ENCODE assay signal across 9 cellular contexts in the genomic region with DNA sequence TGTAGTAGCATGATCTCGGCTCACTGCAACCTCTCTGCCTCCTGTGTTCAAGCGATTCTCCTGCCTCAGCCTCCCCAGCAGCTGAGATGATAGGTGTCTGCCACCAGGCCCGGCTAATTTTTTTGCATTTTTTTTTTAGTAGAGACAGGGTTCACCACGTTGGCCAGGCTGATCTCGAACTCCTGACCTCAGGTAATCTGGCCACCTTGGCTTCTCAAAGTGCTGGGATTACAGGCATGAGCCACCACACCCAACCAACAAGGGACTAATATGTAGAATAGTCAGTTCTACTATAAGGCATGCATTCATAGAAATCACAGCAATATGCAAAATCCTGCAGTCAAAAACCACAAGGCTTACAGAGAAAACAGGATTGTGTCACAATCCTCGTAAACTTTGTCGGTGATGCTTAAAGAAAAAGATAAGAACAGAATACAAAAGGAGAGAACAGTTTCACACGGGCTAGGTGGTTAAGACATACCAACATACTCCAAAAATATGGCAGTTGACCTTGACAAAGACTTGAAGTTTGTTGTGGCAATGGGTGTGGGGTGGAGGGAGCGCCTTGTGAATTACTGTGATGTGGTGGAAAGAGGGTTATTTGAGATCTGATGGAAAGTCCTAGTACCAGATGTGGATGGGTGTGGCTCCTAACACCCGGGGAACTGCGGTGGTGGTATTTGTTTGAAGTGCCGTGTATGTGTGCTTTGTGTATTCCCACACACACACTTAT. TPM values are rescaled to one million over a fixed set of nuclear protein-coding genes. Genes with fewer than 3 reads are reported as not detected.
DNase-seq lines count a peak whose midpoint lies in the region; ATAC-seq and TF ChIP-seq lines count a peak whose summit lies in the region.
"Had no signal": no experiment of that assay in that cellular context is flagged by ENCODE, and none has a peak within 500 bp of the region (broad histone marks: within the 10 kb centered on the region; RNA-seq: fewer than 3 reads in every experiment).

No MANE protein-coding gene starts in this region.

- peak overlapping the region; percentile 40 to 73 (median 60) for H3K4me3 Mint-ChIP-seq in IgD-negative memory B cell
- peak overlapping the region; percentile 24 for H3K4me3 Mint-ChIP-seq in stimulated activated memory B cell treated with anti-CD40 and anti-IgM and Interleukin-4, amounts not matched to agents 10 μg/mL and 1 μg/mL and 100 μg/mL, for 72 hours

- peak overlapping the region; percentile 86 to 93 (median 89) for H3K27ac Mint-ChIP-seq in IgD-negative memory B cell
- H3K27ac Mint-ChIP-seq in stimulated activated memory B cell treated with anti-CD40 and anti-IgM and Interleukin-4, amounts not matched to agents 10 μg/mL and 1 μg/mL and 100 μg/mL, for 72 hours = peak overlapping the region; percentile 84

- DNase-seq in activated CD4-positive, alpha-beta T cell treated with anti-CD3 and anti-CD28 coated beads, Interleukin-2, amount 50 U/mL, for 1 hour = peak; percentile 72
- DNase-seq in posterior vena cava (ENCODE audit: low spot score) (no peak), WERI-Rb-1 (no peak)
- DNase-seq: NCI-H774 had no signal

- intact Hi-C loops in posterior vena cava (cut with DNase I) = no loop called here

- H3K9me3 ChIP-seq in duodenal mucosa (ENCODE audit: control insufficient read depth in 1 of 2, low read length in 2 of 2) (no peaks in the 10 kb centered on the region), WERI-Rb-1 (ENCODE audit: severe bottlenecking) (no peaks in the 10 kb centered on the region)

- peaks cover 34 to 42% of the 10 kb centered on the region in 2 donors for H3K4me1 ChIP-seq in duodenal mucosa (ENCODE audit: control insufficient read depth in 1 of 2, insufficient read depth in 2 of 2, low read length in 2 of 2)

- TF ChIP-seq CTCF in WERI-Rb-1 (IDR thresholded peaks at IDR 0.05; ENCODE audit: low read depth, low read length) = no peak

- no peaks in the 10 kb centered on the region for H3K27me3 Mint-ChIP-seq in IgD-negative memory B cell
- H3K27me3 Mint-ChIP-seq in stimulated activated memory B cell treated with anti-CD40 and anti-IgM and Interleukin-4, amounts not matched to agents 10 μg/mL and 1 μg/mL and 100 μg/mL, for 72 hours = no peaks in the 10 kb centered on the region

- H3K36me3 Mint-ChIP-seq in IgD-negative memory B cell = peaks cover 4% of the 10 kb centered on the region
- H3K36me3 Mint-ChIP-seq in stimulated activated memory B cell treated with anti-CD40 and anti-IgM and Interleukin-4, amounts not matched to agents 10 μg/mL and 1 μg/mL and 100 μg/mL, for 72 hours = no peaks in the 10 kb centered on the region

- H3K27ac ChIP-seq in duodenal mucosa (ENCODE audit: low read depth, low read length) (no peak overlapping the region), WERI-Rb-1 (no peak overlapping the region)

- H3K36me3 ChIP-seq in duodenal mucosa (ENCODE audit: control insufficient read depth in 1 of 2, insufficient read depth in 2 of 2, low read length in 2 of 2) (peaks cover 0 to under 1% of the 10 kb centered on the region in 2 donors), WERI-Rb-1 (peaks cover 3% of the 10 kb centered on the region; the same call in 1 of the 2 replicates)

- H3K9me3 Mint-ChIP-seq in IgD-negative memory B cell = no peaks in the 10 kb centered on the region
- no peaks in the 10 kb centered on the region for H3K9me3 Mint-ChIP-seq in stimulated activated memory B cell treated with anti-CD40 and anti-IgM and Interleukin-4, amounts not matched to agents 10 μg/mL and 1 μg/mL and 100 μg/mL, for 72 hours

- peaks cover 31 to 37% (median 35%) of the 10 kb centered on the region in 3 donors for H3K4me1 Mint-ChIP-seq in IgD-negative memory B cell
- peaks cover 43% of the 10 kb centered on the region for H3K4me1 Mint-ChIP-seq in stimulated activated memory B cell treated with anti-CD40 and anti-IgM and Interleukin-4, amounts not matched to agents 10 μg/mL and 1 μg/mL and 100 μg/mL, for 72 hours

- H3K27me3 ChIP-seq in duodenal mucosa (ENCODE audit: control insufficient read depth in 1 of 2, insufficient read depth in 2 of 2, low read length in 2 of 2) (no peaks in the 10 kb centered on the region), WERI-Rb-1 (ENCODE audit: insufficient read depth, low read depth, severe bottlenecking) (no peaks in the 10 kb centered on the region)

- peak overlapping the region; percentile 1 to 23 for H3K9ac ChIP-seq in duodenal mucosa (ENCODE audit: low read depth in 1 of 2, low read length in 2 of 2)

- H3K4me3 ChIP-seq in duodenal mucosa (ENCODE audit: low read depth in 1 of 2, low read length in 2 of 2) = peak overlapping the region in 1 of 2 donors; percentile 9
- H3K4me3 ChIP-seq in WERI-Rb-1 (ENCODE audit: low read depth, low read length) = no peak overlapping the region

- ATAC-seq in stimulated activated memory B cell treated with anti-CD40 and anti-IgM and Interleukin-4, amounts not matched to agents 10 μg/mL and 1 μg/mL and 100 μg/mL, for 72 hours = peak; percentile 66
- ATAC-seq in GM18519 (IDR thresholded peaks at IDR 0.05; ENCODE audit: low FRiP score, unreplicated experiment) (no peak), HG03159 (IDR thresholded peaks at IDR 0.05; ENCODE audit: unreplicated experiment) (no peak)

RNA-seq across cellular contexts. Expression of gene NOSIP, which starts 12.5 kb away (rescaled TPM):
- 144 TPM for polyA plus RNA-seq in IgD-negative memory B cell
- total RNA-seq in posterior vena cava = 10 to 100 TPM; 35.8 to 36.0 TPM

RNA-seq across cellular contexts. Expression of gene PRRG2, which starts 13.2 kb away (rescaled TPM):
- polyA plus RNA-seq in IgD-negative memory B cell = 0.26 TPM
- under 1 TPM; 0.46 to 0.52 TPM for total RNA-seq in posterior vena cava

RNA-seq across cellular contexts. Expression of gene PRR12, which starts 23.1 kb away (rescaled TPM):
- 0.70 TPM for polyA plus RNA-seq in IgD-negative memory B cell
- 10 to 100 TPM; 18.8 to 21.7 TPM for total RNA-seq in posterior vena cava

RNA-seq across cellular contexts. Expression of gene RCN3, which starts 40.1 kb away (rescaled TPM):
- 3.1 TPM for polyA plus RNA-seq in IgD-negative memory B cell
- 100 to 1,000 TPM in 1 of 2 donors, 10 to 100 TPM in 1; 94.0 to 128 TPM for total RNA-seq in posterior vena cava

RNA-seq across cellular contexts. Expression of gene FCGRT, which starts 55.4 kb away (rescaled TPM):
- 60.8 TPM for polyA plus RNA-seq in IgD-negative memory B cell
- total RNA-seq in posterior vena cava = 100 to 1,000 TPM; 192 to 304 TPM
